8 cellular contexts compared by ENCODE assay signal in the genomic region with DNA sequence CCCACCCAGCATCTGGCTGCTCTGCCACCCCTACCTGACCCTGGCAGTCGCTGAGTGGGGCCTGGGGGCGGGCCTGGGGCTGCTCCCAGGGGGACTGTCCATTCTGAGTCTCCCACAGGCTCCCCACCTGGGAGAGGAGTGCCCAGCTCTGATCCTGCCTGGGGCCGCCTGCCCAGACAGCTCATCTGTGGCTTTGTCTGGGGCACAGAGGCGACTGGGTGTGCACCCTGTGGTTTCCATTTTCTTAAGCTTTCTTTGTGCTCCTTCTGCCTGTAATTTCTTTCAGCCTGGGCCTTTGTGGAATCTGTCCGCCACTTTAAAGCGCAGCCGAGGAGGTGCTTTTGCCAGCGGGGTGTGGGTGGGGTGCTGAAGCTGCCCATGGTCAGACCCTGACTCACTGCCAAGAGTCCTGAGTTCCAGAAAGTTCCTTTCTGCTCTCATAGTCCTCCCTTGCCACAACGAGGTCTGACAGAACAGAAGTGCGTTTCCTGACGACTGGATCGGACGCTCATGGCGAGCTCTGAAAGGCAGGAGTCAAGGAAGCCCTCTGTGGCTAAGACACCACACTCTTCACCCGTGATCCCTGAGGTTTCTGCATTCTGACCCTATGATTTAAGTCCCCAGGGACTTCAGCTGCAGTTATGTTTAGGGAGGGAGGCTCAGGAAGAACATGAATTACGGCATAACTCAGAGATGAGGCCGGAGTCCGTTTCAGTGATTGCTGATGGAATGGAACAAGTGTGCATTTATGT.
A peak's percentile ranks its signal among the peaks of the same experiment; 100 is the strongest.
DNase-seq lines count a peak whose midpoint lies in the region; ATAC-seq lines count a peak whose summit lies in the region.

No MANE protein-coding gene starts in this region.

- H3K4me3 Mint-ChIP-seq in activated naive CD8-positive, alpha-beta T cell treated with anti-CD3 and anti-CD28 coated beads, Interleukin-2, amount 50 U/mL, for 24 hours: no peak overlapping the region
- no peak overlapping the region for H3K4me3 Mint-ChIP-seq in stimulated activated effector memory CD8-positive, alpha-beta T cell treated with anti-CD3 and anti-CD28 coated beads, Interleukin-12 subunit alpha, Interleukin-12 subunit beta, amount 100 ng/mL, for 72 hours

- no peaks in the 10 kb centered on the region for H3K27me3 Mint-ChIP-seq in activated naive CD8-positive, alpha-beta T cell treated with anti-CD3 and anti-CD28 coated beads, Interleukin-2, amount 50 U/mL, for 24 hours

- no peak overlapping the region for H3K27ac Mint-ChIP-seq in activated naive CD8-positive, alpha-beta T cell treated with anti-CD3 and anti-CD28 coated beads, Interleukin-2, amount 50 U/mL, for 24 hours
- H3K27ac Mint-ChIP-seq in stimulated activated effector memory CD8-positive, alpha-beta T cell treated with anti-CD3 and anti-CD28 coated beads, Interleukin-12 subunit alpha, Interleukin-12 subunit beta, amount 100 ng/mL, for 72 hours: peak overlapping the region; percentile 5

- in situ Hi-C loops in G401 (cut with HindIII; ENCODE audit: low sequenced_read_pairs): no loop called here

- no peaks in the 10 kb centered on the region for H3K36me3 Mint-ChIP-seq in activated naive CD8-positive, alpha-beta T cell treated with anti-CD3 and anti-CD28 coated beads, Interleukin-2, amount 50 U/mL, for 24 hours (ENCODE audit: low read depth)
- peaks cover 5% of the 10 kb centered on the region for H3K36me3 Mint-ChIP-seq in stimulated activated effector memory CD8-positive, alpha-beta T cell treated with anti-CD3 and anti-CD28 coated beads, Interleukin-12 subunit alpha, Interleukin-12 subunit beta, amount 100 ng/mL, for 72 hours

- no peaks in the 10 kb centered on the region for H3K9me3 Mint-ChIP-seq in activated naive CD8-positive, alpha-beta T cell treated with anti-CD3 and anti-CD28 coated beads, Interleukin-2, amount 50 U/mL, for 24 hours
- H3K9me3 Mint-ChIP-seq in stimulated activated effector memory CD8-positive, alpha-beta T cell treated with anti-CD3 and anti-CD28 coated beads, Interleukin-12 subunit alpha, Interleukin-12 subunit beta, amount 100 ng/mL, for 72 hours: no peaks in the 10 kb centered on the region

- peaks cover 9% of the 10 kb centered on the region for H3K4me1 Mint-ChIP-seq in activated naive CD8-positive, alpha-beta T cell treated with anti-CD3 and anti-CD28 coated beads, Interleukin-2, amount 50 U/mL, for 24 hours
- peaks cover 19% of the 10 kb centered on the region for H3K4me1 Mint-ChIP-seq in stimulated activated effector memory CD8-positive, alpha-beta T cell treated with anti-CD3 and anti-CD28 coated beads, Interleukin-12 subunit alpha, Interleukin-12 subunit beta, amount 100 ng/mL, for 72 hours

- peak; percentile 15 for ATAC-seq in activated naive CD8-positive, alpha-beta T cell treated with anti-CD3 and anti-CD28 coated beads, Interleukin-2, amount 50 U/mL, for 24 hours
- peak; percentile 60 for ATAC-seq in stimulated activated effector memory CD8-positive, alpha-beta T cell treated with anti-CD3 and anti-CD28 coated beads, Interleukin-12 subunit alpha, Interleukin-12 subunit beta, amount 100 ng/mL, for 72 hours
- ATAC-seq in HG02678 (IDR thresholded peaks at IDR 0.05; ENCODE audit: unreplicated experiment): no peak

- peak; percentile 85 for DNase-seq in HK-2 (ENCODE audit: unreplicated experiment)
- DNase-seq in activated naive CD8-positive, alpha-beta T cell treated with anti-CD3 and anti-CD28 coated beads, Interleukin-2, amount 50 U/mL, for 24 hours: no peak
- peak; percentile 93 for DNase-seq in hepatic stellate cell (ENCODE audit: low spot score)
- DNase-seq in stimulated activated effector memory CD8-positive, alpha-beta T cell treated with anti-CD3 and anti-CD28 coated beads, Interleukin-12 subunit alpha, Interleukin-12 subunit beta, amount 100 ng/mL, for 72 hours (ENCODE audit: low spot score in 2 of 2): no peak
- no peak for DNase-seq in activated CD8-positive, alpha-beta memory T cell treated with anti-CD3 and anti-CD28 coated beads, Interleukin-2, amount 50 U/mL, for 48 hours
- DNase-seq in G401 (ENCODE audit: low spot score): no peak
- DNase-seq in COR-L47 (lab: John Stamatoyannopoulos, UW): no peak

Comparison
In these comparisons a context has a peak if more than half of its experiments do, and no peak if none do; other contexts are left out.
1. DNase-seq: peak in HK-2 (single experiment) and hepatic stellate cell (single experiment); none in activated naive CD8-positive, alpha-beta T cell treated with anti-CD3 and anti-CD28 coated beads, Interleukin-2, amount 50 U/mL, for 24 hours (single experiment), stimulated activated effector memory CD8-positive, alpha-beta T cell treated with anti-CD3 and anti-CD28 coated beads, Interleukin-12 subunit alpha, Interleukin-12 subunit beta, amount 100 ng/mL, for 72 hours (0 of 2), activated CD8-positive, alpha-beta memory T cell treated with anti-CD3 and anti-CD28 coated beads, Interleukin-2, amount 50 U/mL, for 48 hours (single experiment), G401 (single experiment) and COR-L47 (single experiment).